9 cellular contexts compared by ENCODE assay signal in genomic region chr5:59367791-59368394, GRCh38.
A peak's percentile ranks its signal among the peaks of the same experiment; 100 is the strongest.
DNase-seq lines count a peak whose midpoint lies in the region; ATAC-seq, FAIRE-seq and TF ChIP-seq lines count a peak whose summit lies in the region.
"Had no signal": no experiment of that assay in that cellular context is flagged by ENCODE, and none has a peak within 500 bp of the region (broad histone marks: within the 10 kb centered on the region; RNA-seq: fewer than 3 reads in every experiment).

No MANE protein-coding gene starts in this region.

- TF ChIP-seq CTCF in HFFc6 (IDR thresholded peaks at IDR 0.05): peak; percentile 86
- peak; percentile 8 to 74 (median 46) for TF ChIP-seq CTCF in pancreas (IDR thresholded peaks at IDR 0.05)

- no peaks in the 10 kb centered on the region for H3K36me3 ChIP-seq in pancreas

- ATAC-seq in pancreas (peak; percentile 64 to 87 (median 86)), GM21423 (IDR thresholded peaks at IDR 0.05; ENCODE audit: unreplicated experiment) (no peak), HG03025 (IDR thresholded peaks at IDR 0.05; ENCODE audit: low FRiP score, unreplicated experiment) (no peak)

- H3K27ac Mint-ChIP-seq in HFFc6: no peak overlapping the region
- H3K27ac Mint-ChIP-seq: activated naive CD4-positive, alpha-beta T cell treated with anti-CD3 and anti-CD28 coated beads, Interleukin-2, amount 50 U/mL, for 72 hours had no signal

- 9% methylated on average over 7 of the region's 7 CpGs for WGBS in pancreas, 2 donors

- H3K4me1 Mint-ChIP-seq in HFFc6 (ENCODE audit: low read depth): no peaks in the 10 kb centered on the region

- FAIRE-seq in pancreas (lab: Jason Lieb, UNC): peak; percentile 82

- H3K9me3 ChIP-seq in pancreas: no peaks in the 10 kb centered on the region

- no peaks in the 10 kb centered on the region for H3K27me3 ChIP-seq in pancreas

- peaks cover 3% of the 10 kb centered on the region for H3K27me3 Mint-ChIP-seq in HFFc6 (ENCODE audit: insufficient read depth)

- intact Hi-C loops in pancreas (cut with DNase I): no loop called here

- DNase-seq in Daoy (ENCODE audit: low read depth) (peak; percentile 67), HFFc6 (peak; percentile 39), NOMO-1 treated with dmso at 0.1 percent for 144 hours (lab: John Stamatoyannopoulos, UW; ENCODE audit: unreplicated experiment) (peak; percentile 19), germinal center (ENCODE audit: low spot score) (peak; percentile 15), pancreas (peak in 4 of 6 donors; percentile 20 to 55 (median 30))
- peak; percentile 45 to 53 for DNase-seq in activated T-cell treated with anti-CD3 and anti-CD28 coated beads, Interleukin-2, amount 50 U/mL, for 48 hours

- no peaks in the 10 kb centered on the region for H3K9me3 Mint-ChIP-seq in HFFc6
- H3K9me3 Mint-ChIP-seq: activated naive CD4-positive, alpha-beta T cell treated with anti-CD3 and anti-CD28 coated beads, Interleukin-2, amount 50 U/mL, for 72 hours had no signal

- H3K27ac ChIP-seq in pancreas: no peak overlapping the region

- H3K36me3 Mint-ChIP-seq in HFFc6 (ENCODE audit: low read depth): no peaks in the 10 kb centered on the region
- H3K36me3 Mint-ChIP-seq: activated naive CD4-positive, alpha-beta T cell treated with anti-CD3 and anti-CD28 coated beads, Interleukin-2, amount 50 U/mL, for 72 hours had no signal

- no peak overlapping the region for H3K4me3 Mint-ChIP-seq in HFFc6

- H3K4me3 ChIP-seq in pancreas: no peak overlapping the region

- no peaks in the 10 kb centered on the region for H3K4me1 ChIP-seq in pancreas

Comparison
In these comparisons a context has a peak if more than half of its experiments do, and no peak if none do; other contexts are left out.
1. DNase-seq: peak in every context shown above with its lines; median percentile 67 in Daoy; 49 in activated T-cell treated with anti-CD3 and anti-CD28 coated beads, Interleukin-2, amount 50 U/mL, for 48 hours; 39 in HFFc6; 30 in pancreas; 19 in NOMO-1 treated with dmso at 0.1 percent for 144 hours; 15 in germinal center.
2. ATAC-seq: peak in pancreas (4 of 4); none in GM21423 (single experiment) and HG03025 (single experiment).